Comparison of ENCODE assay signal across 26 cellular contexts in the genomic region with DNA sequence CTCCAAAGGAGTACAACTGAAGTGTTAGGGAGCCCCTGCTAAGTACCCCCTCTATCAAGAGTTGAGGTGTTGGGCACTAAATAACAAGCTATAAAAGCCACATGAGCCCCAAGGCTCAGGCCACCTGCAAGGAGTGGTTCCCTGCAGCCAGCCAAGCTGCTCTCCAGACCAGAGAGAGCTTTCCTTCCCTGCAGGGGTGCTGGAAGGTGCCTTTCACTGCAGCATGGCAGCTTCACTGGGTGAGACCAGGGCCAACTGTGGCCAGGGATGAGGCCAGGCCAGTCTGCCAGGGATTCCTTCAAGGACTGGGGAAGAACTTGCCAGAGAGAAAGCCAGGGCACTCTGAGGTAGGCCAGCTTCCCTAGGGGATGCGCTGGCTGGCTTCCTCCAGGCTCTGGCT. TPM values are rescaled to one million over a fixed set of nuclear protein-coding genes. Genes with fewer than 3 reads are reported as not detected.
DNase-seq lines count a peak whose midpoint lies in the region; ATAC-seq and TF ChIP-seq lines count a peak whose summit lies in the region.
"Had no signal": no experiment of that assay in that cellular context is flagged by ENCODE, and none has a peak within 500 bp of the region (broad histone marks: within the 10 kb centered on the region; RNA-seq: fewer than 3 reads in every experiment).

No MANE protein-coding gene starts in this region.

- WGBS in esophagus, 2 donors = 98 to 100% methylated on average over 1 of the region's 1 CpG
- WGBS in upper lobe of left lung, 2 donors = 100% methylated on average over 1 of the region's 1 CpG; no CpG with 5 or more reads in 1 of the 2 donors

- no peaks in the 10 kb centered on the region for H3K9me3 ChIP-seq in WERI-Rb-1 (ENCODE audit: severe bottlenecking)
- no peaks in the 10 kb centered on the region for H3K9me3 ChIP-seq in esophagus (ENCODE audit: control insufficient read depth in 2 of 2, insufficient read depth in 1 of 2, low read depth in 1 of 2, low read length in 1 of 2)
- H3K9me3 ChIP-seq in stomach smooth muscle (ENCODE audit: control insufficient read depth in 2 of 2, low read length in 2 of 2) = no peaks in the 10 kb centered on the region
- no peaks in the 10 kb centered on the region for H3K9me3 ChIP-seq in upper lobe of left lung

- no peak for ATAC-seq in upper lobe of left lung (ENCODE audit: low FRiP score in 2 of 2)
- ATAC-seq: HepG2 had no signal

- TF ChIP-seq EP300 in upper lobe of left lung (IDR thresholded peaks at IDR 0.05) = no peak

- H3K4me3 ChIP-seq in WERI-Rb-1 (ENCODE audit: low read depth, low read length) (no peak overlapping the region), esophagus (ENCODE audit: low read depth in 1 of 2, low read length in 2 of 2) (no peak overlapping the region), stomach smooth muscle (ENCODE audit: low read length in 2 of 2) (no peak overlapping the region), upper lobe of left lung (no peak overlapping the region)
- H3K4me3 ChIP-seq: PC-9, SK-N-MC had no signal

- no peaks in the 10 kb centered on the region for H3K36me3 ChIP-seq in WERI-Rb-1
- no peaks in the 10 kb centered on the region for H3K36me3 ChIP-seq in esophagus (ENCODE audit: control insufficient read depth in 2 of 2, insufficient read depth in 2 of 2, low read length in 1 of 2)
- no peaks in the 10 kb centered on the region for H3K36me3 ChIP-seq in stomach smooth muscle (ENCODE audit: control insufficient read depth in 2 of 2, insufficient read depth in 2 of 2, low read length in 2 of 2)
- H3K36me3 ChIP-seq in upper lobe of left lung = no peaks in the 10 kb centered on the region

- peaks cover 0 to 2% of the 10 kb centered on the region in 2 donors for H3K4me1 ChIP-seq in esophagus (ENCODE audit: control insufficient read depth in 2 of 2, insufficient read depth in 2 of 2, low read length in 1 of 2)
- peaks cover 65% of the 10 kb centered on the region for H3K4me1 ChIP-seq in stomach smooth muscle (ENCODE audit: control insufficient read depth, insufficient read depth, low read length)
- peaks cover 16 to 40% (median 24%) of the 10 kb centered on the region in 4 donors for H3K4me1 ChIP-seq in upper lobe of left lung

- H3K27me3 ChIP-seq in WERI-Rb-1 (ENCODE audit: insufficient read depth, low read depth, severe bottlenecking) (no peaks in the 10 kb centered on the region), esophagus (ENCODE audit: control insufficient read depth in 1 of 2, insufficient read depth in 2 of 2, low read length in 2 of 2) (no peaks in the 10 kb centered on the region), stomach smooth muscle (ENCODE audit: control insufficient read depth in 1 of 2, insufficient read depth in 2 of 2, low read length in 2 of 2) (no peaks in the 10 kb centered on the region), upper lobe of left lung (no peaks in the 10 kb centered on the region)

- H3K9ac ChIP-seq in stomach smooth muscle (ENCODE audit: low read length in 2 of 2) = no peak overlapping the region

- H3K27ac ChIP-seq in WERI-Rb-1 = peak overlapping the region; percentile 47
- H3K27ac ChIP-seq in esophagus (ENCODE audit: low read depth in 2 of 2, low read length in 1 of 2) = peak overlapping the region; percentile 15 to 50
- peak overlapping the region; percentile 99 for H3K27ac ChIP-seq in stomach smooth muscle (ENCODE audit: low read length)
- no peak overlapping the region for H3K27ac ChIP-seq in upper lobe of left lung
- H3K27ac ChIP-seq: 22Rv1, HL-60, PC-9, SK-N-MC had no signal

- no peak for TF ChIP-seq CTCF in WERI-Rb-1 (IDR thresholded peaks at IDR 0.05; ENCODE audit: low read depth, low read length)
- TF ChIP-seq CTCF in upper lobe of left lung (IDR thresholded peaks at IDR 0.05) = no peak

- peak; percentile 19 for DNase-seq in DMS79 treated with DMSO at 0.1 percent for 48 hours (lab: John Stamatoyannopoulos, UW)
- DNase-seq in DMS79 (lab: John Stamatoyannopoulos, UW) = no peak
- DNase-seq in WERI-Rb-1 = no peak
- no peak for DNase-seq in upper lobe of left lung
- DNase-seq in NCI-H82 (lab: John Stamatoyannopoulos, UW) = no peak
- DNase-seq in LoVo (ENCODE audit: low spot score) = no peak
- DNase-seq: ACHN; Calu3; CD8-positive, alpha-beta memory T cell; DMS153; EL; KBM-7; NCI-H1092; NCI-H146; NCI-H2029 treated with DMSO at 0.1 percent for 48 hours; NCI-H524 treated with DMSO at 0.1 percent for 48 hours; PC-9; RPMI8226; SHP77 treated with DMSO at 0.1 percent for 48 hours; SW 1271 had no signal

- no peak for TF ChIP-seq POLR2A in upper lobe of left lung (IDR thresholded peaks at IDR 0.05)

RNA-seq across cellular contexts. Expression of gene GADD45G, which starts 14.9 kb away (rescaled TPM):
- 10 to 100 TPM; 13.5 to 19.8 TPM for polyA plus RNA-seq in esophagus
- 10 to 100 TPM; 12.6 to 46.1 (median 20.1) TPM for total RNA-seq in upper lobe of left lung
- total RNA-seq: HepG2 had no signal
- polyA plus RNA-seq: HepG2 had no signal

Comparison
In these comparisons a context has a peak if more than half of its experiments do, and no peak if none do; other contexts are left out.
1. H3K27ac ChIP-seq: peak in WERI-Rb-1 (single experiment), esophagus (2 of 2) and stomach smooth muscle (single experiment); none in upper lobe of left lung (0 of 4).